Comparison of ENCODE assay signal across 12 cellular contexts in the genomic region with DNA sequence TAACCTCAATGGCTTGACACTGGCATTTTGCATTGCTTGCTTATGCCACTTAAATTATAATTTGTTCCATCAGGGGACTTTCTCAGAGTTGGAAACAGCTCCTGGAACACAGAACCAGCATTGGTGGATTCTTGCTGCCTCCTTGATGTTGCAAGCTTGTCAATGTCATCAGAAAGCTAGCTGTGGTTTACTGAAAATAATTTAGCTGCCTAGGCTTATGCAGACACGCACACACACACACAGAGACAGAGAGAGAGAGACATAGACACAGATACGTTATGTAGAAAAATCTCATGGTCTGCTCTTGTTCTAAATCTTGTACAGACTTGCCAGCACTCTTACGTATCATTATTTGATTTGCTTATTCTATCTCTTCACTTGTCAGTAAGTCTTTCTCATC.
DNase-seq lines count a peak whose midpoint lies in the region; ATAC-seq and TF ChIP-seq lines count a peak whose summit lies in the region.
"Had no signal": no experiment of that assay in that cellular context is flagged by ENCODE, and none has a peak within 500 bp of the region (broad histone marks: within the 10 kb centered on the region; RNA-seq: fewer than 3 reads in every experiment).

No MANE protein-coding gene starts in this region.

- H3K27me3 ChIP-seq in RWPE2 (ENCODE audit: insufficient read depth, poor library complexity, severe bottlenecking), result no peaks in the 10 kb centered on the region
- H3K27me3 ChIP-seq: SJCRH30 had no signal

- ATAC-seq in RWPE2 (ENCODE audit: low read depth), result peak; percentile 12; the same call in 1 of the 3 replicates

- H3K36me3 ChIP-seq in RWPE2 (ENCODE audit: low read depth), result no peaks in the 10 kb centered on the region
- H3K36me3 ChIP-seq: SJCRH30 had no signal

- no peak overlapping the region for H3K27ac ChIP-seq in RWPE2 (ENCODE audit: poor library complexity, severe bottlenecking)
- H3K27ac ChIP-seq: SJCRH30 had no signal

- in situ Hi-C loops in GM13977 (cut with MboI; ENCODE audit: low pct_unique_long_range_greater_than_20kb, low sequenced_read_pairs, unreplicated experiment), result no loop called here

- H3K9me3 ChIP-seq in RWPE2 (ENCODE audit: severe bottlenecking), result no peaks in the 10 kb centered on the region
- H3K9me3 ChIP-seq: Caco-2, SJCRH30 had no signal

- H3K4me1 ChIP-seq in RWPE2 (ENCODE audit: insufficient read depth, poor library complexity, severe bottlenecking), result peaks cover 17% of the 10 kb centered on the region
- H3K4me1 ChIP-seq: Caco-2 had no signal

- TF ChIP-seq CTCF in RWPE2 (IDR thresholded peaks at IDR 0.05; ENCODE audit: poor library complexity, severe bottlenecking) (no peak), fibroblast of pulmonary artery (IDR thresholded peaks at IDR 0.05; ENCODE audit: low read length, missing control alignments) (no peak), GM13977 (IDR thresholded peaks at IDR 0.05; ENCODE audit: extremely low read depth, insufficient read depth, missing control alignments) (no peak)

- H3K4me3 ChIP-seq in RWPE2 (ENCODE audit: severe bottlenecking) (no peak overlapping the region), fibroblast of pulmonary artery (replicated peaks; ENCODE audit: low read depth, low read length) (no peak overlapping the region)
- H3K4me3 ChIP-seq: SJCRH30 had no signal

- peak; percentile 60 for DNase-seq in NCI-H2171 treated with DMSO at 0.1 percent for 48 hours (lab: John Stamatoyannopoulos, UW)
- no peak for DNase-seq in NCI-H2171 (lab: John Stamatoyannopoulos, UW)
- DNase-seq in RWPE2 (ENCODE audit: low spot score), result no peak
- peak; percentile 44 for DNase-seq in fibroblast of pulmonary artery (ENCODE audit: low read depth)
- DNase-seq in stromal cell of bone marrow (ENCODE audit: low read depth), result peak; percentile 70
- no peak for DNase-seq in activated CD8-positive, alpha-beta memory T cell treated with anti-CD3 and anti-CD28 coated beads, Interleukin-2, amount 50 U/mL, for 48 hours
- DNase-seq in H4 (ENCODE audit: low spot score), result no peak
- no peak for DNase-seq in GM13977 (ENCODE audit: low spot score)
- DNase-seq: activated naive CD4-positive, alpha-beta T cell; Caco-2; erythroblast had no signal

Comparison
In these comparisons a context has a peak if more than half of its experiments do, and no peak if none do; other contexts are left out.
1. DNase-seq: peak in NCI-H2171 treated with DMSO at 0.1 percent for 48 hours (single experiment), fibroblast of pulmonary artery (single experiment) and stromal cell of bone marrow (single experiment); none in NCI-H2171 (single experiment), RWPE2 (single experiment), activated CD8-positive, alpha-beta memory T cell treated with anti-CD3 and anti-CD28 coated beads, Interleukin-2, amount 50 U/mL, for 48 hours (single experiment), H4 (single experiment) and GM13977 (single experiment).